ENCODE assay signal across 14 cellular contexts in genomic region chr10:113131611-113132330, GRCh38.
DNase-seq lines count a peak whose midpoint lies in the region; ATAC-seq, FAIRE-seq and TF ChIP-seq lines count a peak whose summit lies in the region.
"Had no signal": no experiment of that assay in that cellular context is flagged by ENCODE, and none has a peak within 500 bp of the region (broad histone marks: within the 10 kb centered on the region; RNA-seq: fewer than 3 reads in every experiment).

No MANE protein-coding gene starts in this region.

- no peak for TF ChIP-seq RAD21 in IMR-90 (IDR thresholded peaks at IDR 0.05; ENCODE audit: low read length)

- peaks cover 18 to 30% of the 10 kb centered on the region in 2 experiments for H3K79me1 ChIP-seq in IMR-90 (ENCODE audit: low read depth in 1 of 2, low read length in 2 of 2)

- CTCF ChIA-PET in IMR-90 (lab: Yijun Ruan, JAX) (no interaction called here), endothelial cell of umbilical vein (lab: Charles Lee) (interaction anchor here (1.1 to 3.1 kb wide), 3 partner anchors 253 to 432 kb away, joined by 3 to 10 read pairs (median 3); no protein-coding TSS in a partner anchor)

- H2AFZ ChIP-seq in IMR-90 (replicated peaks; ENCODE audit: low read length, poor library complexity) (no peak overlapping the region), endothelial cell of umbilical vein (ENCODE audit: low read depth, low read length) (no peak overlapping the region)

- H3K9me1 ChIP-seq in IMR-90 (ENCODE audit: insufficient read depth, low read length): peaks cover 8% of the 10 kb centered on the region
- no peaks in the 10 kb centered on the region for H3K9me1 ChIP-seq in endothelial cell of umbilical vein (replicated peaks; ENCODE audit: control insufficient read depth, extremely low read depth, insufficient read depth, low read length)

- H4K20me1 ChIP-seq in IMR-90 (ENCODE audit: insufficient read depth, low read length) (peaks cover 10% of the 10 kb centered on the region; the same call in 1 of the 2 replicates), endothelial cell of umbilical vein (replicated peaks; ENCODE audit: control insufficient read depth, extremely low read depth, insufficient read depth, low read length) (peaks cover 2% of the 10 kb centered on the region)

- H2AK9ac ChIP-seq in IMR-90 (replicated peaks; ENCODE audit: low read depth, low read length, poor library complexity): no peak overlapping the region

- no peak overlapping the region for H3K9ac ChIP-seq in IMR-90 (ENCODE audit: low read depth, low read length)
- no peak overlapping the region for H3K9ac ChIP-seq in endothelial cell of umbilical vein (replicated peaks; ENCODE audit: extremely low read depth, insufficient read depth, low read length)

- H2BK5ac ChIP-seq in IMR-90 (ENCODE audit: low read depth, low read length, poor library complexity, severe bottlenecking): no peak overlapping the region

- 80% methylated on average over 1 of the region's 11 CpGs; no CpG with 5 or more reads in 1 of the 2 experiments for WGBS in IMR-90 (ENCODE audit: extremely low coverage in 2 of 2, insufficient read length in 1 of 2), 2 experiments

- H3K4me1 ChIP-seq in IMR-90 (ENCODE audit: control insufficient read depth, insufficient read depth, low read length): peaks cover 14% of the 10 kb centered on the region
- no peaks in the 10 kb centered on the region for H3K4me1 ChIP-seq in endothelial cell of umbilical vein (ENCODE audit: control insufficient read depth, extremely low read depth, insufficient read depth, low read length)

- no peak for TF ChIP-seq CTCF in IMR-90 (conservative IDR thresholded peaks at IDR 0.05; ENCODE audit: low read depth, low read length)
- TF ChIP-seq CTCF in endothelial cell of umbilical vein (IDR thresholded peaks at IDR 0.05; ENCODE audit: extremely low read depth in 1 of 2, insufficient read depth in 1 of 2, low read depth in 1 of 2, low read length in 2 of 2): no peak

- peak overlapping the region; percentile 48 for H3K18ac ChIP-seq in IMR-90 (ENCODE audit: low read depth, low read length)

- H3K27ac ChIP-seq in IMR-90 (ENCODE audit: insufficient read depth, low read length): peak overlapping the region; percentile 64; the same call in 1 of the 2 replicates
- no peak overlapping the region for H3K27ac ChIP-seq in endothelial cell of umbilical vein (ENCODE audit: insufficient read depth, low read depth, low read length)
- H3K27ac ChIP-seq: neutrophil had no signal

- H4K8ac ChIP-seq in IMR-90 (ENCODE audit: low read depth in 2 of 2, low read length in 2 of 2): peak overlapping the region in 1 of 2 experiments; percentile 12; a peak in 2 of 4 replicates

- peak overlapping the region; percentile 30; the same call in 1 of the 2 replicates for H2BK20ac ChIP-seq in IMR-90 (ENCODE audit: low read depth, low read length)

- peak overlapping the region; percentile 60 for H3K4ac ChIP-seq in IMR-90 (ENCODE audit: low read depth, low read length)

- intact Hi-C loops in IMR-90 (cut with micrococcal nuclease) (loop anchor here (1.0 kb wide), 1 partner anchor 173 kb away; no protein-coding TSS in a partner anchor), endothelial cell of umbilical vein (cut with micrococcal nuclease) (no loop called here), posterior vena cava (cut with DNase I) (loop anchor here in 1 of 2 donors (2.0 kb wide), 1 partner anchor 17 kb away; no protein-coding TSS in a partner anchor)

- H3K27me3 ChIP-seq in IMR-90 (ENCODE audit: control insufficient read depth, insufficient read depth, low read length): no peaks in the 10 kb centered on the region
- no peaks in the 10 kb centered on the region for H3K27me3 ChIP-seq in endothelial cell of umbilical vein (ENCODE audit: control insufficient read depth in 2 of 2, insufficient read depth in 2 of 2, low read length in 2 of 2)

- DNase-seq in A172 (ENCODE audit: low spot score) (peak; percentile 48), IMR-90 (peak; percentile 80), endothelial cell of umbilical vein (ENCODE audit: low read depth, low spot score) (peak; percentile 9), myocyte (ENCODE audit: low read depth) (peak; percentile 31), SK-N-DZ (ENCODE audit: low spot score) (no peak), posterior vena cava (ENCODE audit: low spot score) (no peak), HTR-8/SVneo (ENCODE audit: insufficient read length, low spot score) (no peak), NCI-H2227 treated with DMSO at 0.1 percent for 48 hours (lab: John Stamatoyannopoulos, UW) (no peak)
- DNase-seq: activated CD8-positive, alpha-beta memory T cell treated with anti-CD3 and anti-CD28 coated beads, Interleukin-2, amount 10 ng/mL, durations not matched to agents 7 days and 5 days; KG1; NCI-H524 treated with DMSO at 0.1 percent for 48 hours; T-helper 1 cell had no signal

- TF ChIP-seq POLR2A in IMR-90 (IDR thresholded peaks at IDR 0.05; ENCODE audit: low read depth, low read length): no peak
- no peak for TF ChIP-seq POLR2A in endothelial cell of umbilical vein (IDR thresholded peaks at IDR 0.05; ENCODE audit: low read depth, low read length)

- BruUV-seq in IMR-90 (replicated peaks; lab: Mats Ljungman, UMichigan) (no TSS peak), endothelial cell of umbilical vein (replicated peaks; lab: Mats Ljungman, UMichigan) (no TSS peak)

- H3K79me2 ChIP-seq in endothelial cell of umbilical vein (ENCODE audit: control insufficient read depth, insufficient read depth, low read length): no peaks in the 10 kb centered on the region

- 0 out of 2 replicates have a peak overlapping the region, but pooled peaks have one; percentile 32 for H3K23ac ChIP-seq in IMR-90 (ENCODE audit: low read depth, low read length)

- H2BK15ac ChIP-seq in IMR-90 (ENCODE audit: low read depth, low read length): 0 out of 3 replicates have a peak overlapping the region, but pooled peaks have one; percentile 18

- POLR2A ChIA-PET in IMR-90 (lab: Charles Lee; ENCODE audit: unreplicated experiment) (interaction anchor here (0.6 kb wide), 1 partner anchor 407 kb away, joined by 8 read pairs; no protein-coding TSS in a partner anchor), endothelial cell of umbilical vein (lab: Charles Lee) (no interaction called here)

- FAIRE-seq in endothelial cell of umbilical vein (lab: Jason Lieb, UNC): no peak
- FAIRE-seq in HTR-8/SVneo (lab: Jason Lieb, UNC): no peak
- FAIRE-seq: A204.1 had no signal

- H2AK5ac ChIP-seq in IMR-90 (ENCODE audit: low read depth, low read length): peak overlapping the region; percentile 37

- no peaks in the 10 kb centered on the region for H3K9me3 ChIP-seq in IMR-90 (ENCODE audit: control insufficient read depth, insufficient read depth, low read length)
- no peaks in the 10 kb centered on the region for H3K9me3 ChIP-seq in endothelial cell of umbilical vein (replicated peaks; ENCODE audit: control insufficient read depth, insufficient read depth, low read length)
- H3K9me3 ChIP-seq: neutrophil had no signal

- peak overlapping the region; percentile 39 for H4K91ac ChIP-seq in IMR-90 (ENCODE audit: insufficient read depth, low read depth, low read length)

- H4K5ac ChIP-seq in IMR-90 (ENCODE audit: low read depth, low read length): peak overlapping the region; percentile 24; the same call in 1 of the 2 replicates

- H3K4me3 ChIP-seq in IMR-90 (ENCODE audit: insufficient read depth, low read depth, low read length) (no peak overlapping the region), endothelial cell of umbilical vein (replicated peaks in 1 of 3; ENCODE audit: insufficient read depth in 1 of 3, low read depth in 1 of 3, low read length in 3 of 3) (no peak overlapping the region)

- peak overlapping the region; percentile 52 for H2BK120ac ChIP-seq in IMR-90 (ENCODE audit: low read depth, low read length)

- H3K14ac ChIP-seq in IMR-90 (replicated peaks; ENCODE audit: low read depth, low read length): peak overlapping the region; percentile 21

- H3K4me2 ChIP-seq in IMR-90 (ENCODE audit: low read depth, low read length) (peak overlapping the region; percentile 41), endothelial cell of umbilical vein (ENCODE audit: insufficient read depth, low read length) (no peak overlapping the region)

- in situ Hi-C loops in IMR-90 (cut with MboI; ENCODE audit: low sequenced_read_pairs): loop anchor here (10.0 to 25.0 kb wide), 2 partner anchors 253 to 569 kb away; no protein-coding TSS in a partner anchor

- no peak overlapping the region; the same call in 1 of the 2 replicates for H3K56ac ChIP-seq in IMR-90 (ENCODE audit: extremely low read depth, insufficient read depth, low read length)

- H3K36me3 ChIP-seq in IMR-90 (ENCODE audit: control insufficient read depth, insufficient read depth, low read length) (peaks cover 2% of the 10 kb centered on the region; the same call in 1 of the 2 replicates), endothelial cell of umbilical vein (ENCODE audit: control insufficient read depth in 2 of 2, extremely low read depth in 1 of 2, insufficient read depth in 2 of 2, low read length in 2 of 2) (no peaks in the 10 kb centered on the region)
- H3K36me3 ChIP-seq: neutrophil had no signal

- ATAC-seq in IMR-90 (ENCODE audit: low read depth): peak; percentile 45
- ATAC-seq: activated CD8-positive, alpha-beta memory T cell treated with anti-CD3 and anti-CD28 coated beads, Interleukin-2, amount 10 ng/mL, durations not matched to agents 7 days and 5 days had no signal

- dilution Hi-C loops in IMR-90 (cut with HindIII; ENCODE audit: low sequenced_read_pairs, unreplicated experiment): no loop called here
- dilution Hi-C loops in endothelial cell of umbilical vein (cut with MboI; ENCODE audit: extremely low pct_ligation_motif_present, low sequenced_read_pairs): no loop called here

TF ChIP-seq in IMR-90, 13 proteins besides CTCF, POLR2A, EP300 and RAD21 (continues in another document):
- no peak for TF ChIP-seq FOS (IDR thresholded peaks at IDR 0.05; ENCODE audit: low read depth, low read length)
- TF ChIP-seq BHLHE40 (IDR thresholded peaks at IDR 0.05; ENCODE audit: low read depth, low read length): no peak
- peak; percentile 91 for TF ChIP-seq CEBPB (IDR thresholded peaks at IDR 0.05; ENCODE audit: low read depth, low read length)
- TF ChIP-seq MXI1 (IDR thresholded peaks at IDR 0.05; ENCODE audit: borderline replicate concordance, low read depth, low read length): no peak
- TF ChIP-seq CHD1 (IDR thresholded peaks at IDR 0.05; ENCODE audit: low read depth, low read length): no peak
- no peak for TF ChIP-seq MAZ (IDR thresholded peaks at IDR 0.05; ENCODE audit: borderline replicate concordance, low read depth, low read length)

TF ChIP-seq in endothelial cell of umbilical vein, 7 proteins besides CTCF, POLR2A, EP300 and RAD21 (continues in another document):
- TF ChIP-seq MAX (IDR thresholded peaks at IDR 0.05; ENCODE audit: insufficient read depth, insufficient read length) (no peak), POLR2AphosphoS5 (IDR thresholded peaks at IDR 0.05; ENCODE audit: insufficient read depth, low read depth, low read length) (no peak), FOS (IDR thresholded peaks at IDR 0.05; ENCODE audit: borderline replicate concordance, insufficient read depth, low read length) (no peak), JUN (IDR thresholded peaks at IDR 0.05; ENCODE audit: borderline replicate concordance, insufficient read depth, insufficient read length, low read depth) (no peak), MYC (IDR thresholded peaks at IDR 0.05; ENCODE audit: low read depth, low read length) (no peak)

Comparison
In these comparisons a context has a peak if more than half of its experiments do, and no peak if none do; other contexts are left out.
1. DNase-seq: peak in A172 (single experiment), IMR-90 (single experiment), endothelial cell of umbilical vein (single experiment) and myocyte (single experiment); none in SK-N-DZ (single experiment), posterior vena cava (single experiment), HTR-8/SVneo (single experiment) and NCI-H2227 treated with DMSO at 0.1 percent for 48 hours (single experiment).